2 cellular contexts compared by ENCODE assay signal in the genomic region with DNA sequence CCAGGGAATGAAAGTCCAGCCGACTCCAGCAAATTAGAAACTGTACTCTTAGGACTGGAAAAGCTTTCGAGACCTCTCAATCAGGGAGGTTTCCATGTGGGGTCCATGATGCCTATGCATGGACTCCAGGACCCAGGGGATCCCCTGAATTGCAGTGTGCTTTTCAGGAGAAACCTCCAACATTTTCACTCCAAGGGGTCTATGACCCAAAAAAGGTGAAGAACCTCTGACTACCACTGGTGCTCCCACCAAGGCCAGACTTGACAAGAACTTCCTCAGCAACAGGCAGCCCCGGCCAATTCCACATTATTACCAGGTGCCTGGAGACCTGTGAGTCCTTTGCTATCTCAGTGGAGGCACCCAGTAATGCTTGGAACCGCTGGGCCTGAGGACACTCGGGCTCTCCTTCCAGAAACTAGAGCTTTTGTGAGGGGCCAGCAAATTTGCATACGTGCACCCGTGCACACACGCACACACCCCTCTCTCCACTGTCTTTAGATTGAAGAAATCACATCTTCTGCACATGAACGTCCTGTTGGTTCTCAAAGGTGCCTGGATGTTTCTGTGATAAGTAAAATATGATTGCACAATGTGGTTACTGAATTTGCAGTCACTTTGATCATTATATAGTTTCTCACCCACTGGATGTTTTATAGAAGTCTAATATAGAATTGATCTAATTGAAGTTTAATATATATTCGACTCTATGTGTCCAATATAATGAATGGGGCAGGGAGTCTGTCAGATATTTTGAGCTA.
TF ChIP-seq lines count a peak whose summit lies in the region.

No MANE protein-coding gene starts in this region.

TF ChIP-seq in SK-N-SH, 30 proteins besides CTCF, POLR2A, EP300 and RAD21 (continued from another document):
- no peak for TF ChIP-seq NRF1 (IDR thresholded peaks at IDR 0.05; ENCODE audit: low read depth, low read length)
- no peak for TF ChIP-seq SMC3 (IDR thresholded peaks at IDR 0.05; ENCODE audit: low read depth, low read length)
- no peak for TF ChIP-seq FOXM1 (IDR thresholded peaks at IDR 0.05; ENCODE audit: low read depth)
- TF ChIP-seq, protein P1, sequence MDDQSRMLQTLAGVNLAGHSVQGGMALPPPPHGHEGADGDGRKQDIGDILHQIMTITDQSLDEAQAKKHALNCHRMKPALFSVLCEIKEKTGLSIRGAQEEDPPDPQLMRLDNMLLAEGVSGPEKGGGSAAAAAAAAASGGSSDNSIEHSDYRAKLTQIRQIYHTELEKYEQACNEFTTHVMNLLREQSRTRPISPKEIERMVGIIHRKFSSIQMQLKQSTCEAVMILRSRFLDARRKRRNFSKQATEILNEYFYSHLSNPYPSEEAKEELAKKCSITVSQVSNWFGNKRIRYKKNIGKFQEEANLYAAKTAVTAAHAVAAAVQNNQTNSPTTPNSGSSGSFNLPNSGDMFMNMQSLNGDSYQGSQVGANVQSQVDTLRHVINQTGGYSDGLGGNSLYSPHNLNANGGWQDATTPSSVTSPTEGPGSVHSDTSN (IDR thresholded peaks at IDR 0.05), result no peak
- TF ChIP-seq, protein P2, sequence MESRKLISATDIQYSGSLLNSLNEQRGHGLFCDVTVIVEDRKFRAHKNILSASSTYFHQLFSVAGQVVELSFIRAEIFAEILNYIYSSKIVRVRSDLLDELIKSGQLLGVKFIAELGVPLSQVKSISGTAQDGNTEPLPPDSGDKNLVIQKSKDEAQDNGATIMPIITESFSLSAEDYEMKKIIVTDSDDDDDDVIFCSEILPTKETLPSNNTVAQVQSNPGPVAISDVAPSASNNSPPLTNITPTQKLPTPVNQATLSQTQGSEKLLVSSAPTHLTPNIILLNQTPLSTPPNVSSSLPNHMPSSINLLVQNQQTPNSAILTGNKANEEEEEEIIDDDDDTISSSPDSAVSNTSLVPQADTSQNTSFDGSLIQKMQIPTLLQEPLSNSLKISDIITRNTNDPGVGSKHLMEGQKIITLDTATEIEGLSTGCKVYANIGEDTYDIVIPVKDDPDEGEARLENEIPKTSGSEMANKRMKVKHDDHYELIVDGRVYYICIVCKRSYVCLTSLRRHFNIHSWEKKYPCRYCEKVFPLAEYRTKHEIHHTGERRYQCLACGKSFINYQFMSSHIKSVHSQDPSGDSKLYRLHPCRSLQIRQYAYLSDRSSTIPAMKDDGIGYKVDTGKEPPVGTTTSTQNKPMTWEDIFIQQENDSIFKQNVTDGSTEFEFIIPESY (IDR thresholded peaks at IDR 0.05; ENCODE audit: borderline replicate concordance, low read depth), result no peak
- TF ChIP-seq RFX5 (IDR thresholded peaks at IDR 0.05; ENCODE audit: low read length), result no peak
- no peak for TF ChIP-seq FOSL2 (IDR thresholded peaks at IDR 0.05; ENCODE audit: borderline replicate concordance, low read depth)
- TF ChIP-seq, protein P3, sequence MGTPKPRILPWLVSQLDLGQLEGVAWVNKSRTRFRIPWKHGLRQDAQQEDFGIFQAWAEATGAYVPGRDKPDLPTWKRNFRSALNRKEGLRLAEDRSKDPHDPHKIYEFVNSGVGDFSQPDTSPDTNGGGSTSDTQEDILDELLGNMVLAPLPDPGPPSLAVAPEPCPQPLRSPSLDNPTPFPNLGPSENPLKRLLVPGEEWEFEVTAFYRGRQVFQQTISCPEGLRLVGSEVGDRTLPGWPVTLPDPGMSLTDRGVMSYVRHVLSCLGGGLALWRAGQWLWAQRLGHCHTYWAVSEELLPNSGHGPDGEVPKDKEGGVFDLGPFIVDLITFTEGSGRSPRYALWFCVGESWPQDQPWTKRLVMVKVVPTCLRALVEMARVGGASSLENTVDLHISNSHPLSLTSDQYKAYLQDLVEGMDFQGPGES (IDR thresholded peaks at IDR 0.05; ENCODE audit: low read depth, low read length), result no peak
- no peak for TF ChIP-seq NFIC (IDR thresholded peaks at IDR 0.05; ENCODE audit: borderline replicate concordance)
- TF ChIP-seq MXI1 (IDR thresholded peaks at IDR 0.05; ENCODE audit: low read depth, low read length), result no peak
- TF ChIP-seq GABPA (IDR thresholded peaks at IDR 0.05; ENCODE audit: low read depth), result no peak
- TF ChIP-seq, protein P4, sequence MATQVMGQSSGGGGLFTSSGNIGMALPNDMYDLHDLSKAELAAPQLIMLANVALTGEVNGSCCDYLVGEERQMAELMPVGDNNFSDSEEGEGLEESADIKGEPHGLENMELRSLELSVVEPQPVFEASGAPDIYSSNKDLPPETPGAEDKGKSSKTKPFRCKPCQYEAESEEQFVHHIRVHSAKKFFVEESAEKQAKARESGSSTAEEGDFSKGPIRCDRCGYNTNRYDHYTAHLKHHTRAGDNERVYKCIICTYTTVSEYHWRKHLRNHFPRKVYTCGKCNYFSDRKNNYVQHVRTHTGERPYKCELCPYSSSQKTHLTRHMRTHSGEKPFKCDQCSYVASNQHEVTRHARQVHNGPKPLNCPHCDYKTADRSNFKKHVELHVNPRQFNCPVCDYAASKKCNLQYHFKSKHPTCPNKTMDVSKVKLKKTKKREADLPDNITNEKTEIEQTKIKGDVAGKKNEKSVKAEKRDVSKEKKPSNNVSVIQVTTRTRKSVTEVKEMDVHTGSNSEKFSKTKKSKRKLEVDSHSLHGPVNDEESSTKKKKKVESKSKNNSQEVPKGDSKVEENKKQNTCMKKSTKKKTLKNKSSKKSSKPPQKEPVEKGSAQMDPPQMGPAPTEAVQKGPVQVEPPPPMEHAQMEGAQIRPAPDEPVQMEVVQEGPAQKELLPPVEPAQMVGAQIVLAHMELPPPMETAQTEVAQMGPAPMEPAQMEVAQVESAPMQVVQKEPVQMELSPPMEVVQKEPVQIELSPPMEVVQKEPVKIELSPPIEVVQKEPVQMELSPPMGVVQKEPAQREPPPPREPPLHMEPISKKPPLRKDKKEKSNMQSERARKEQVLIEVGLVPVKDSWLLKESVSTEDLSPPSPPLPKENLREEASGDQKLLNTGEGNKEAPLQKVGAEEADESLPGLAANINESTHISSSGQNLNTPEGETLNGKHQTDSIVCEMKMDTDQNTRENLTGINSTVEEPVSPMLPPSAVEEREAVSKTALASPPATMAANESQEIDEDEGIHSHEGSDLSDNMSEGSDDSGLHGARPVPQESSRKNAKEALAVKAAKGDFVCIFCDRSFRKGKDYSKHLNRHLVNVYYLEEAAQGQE (IDR thresholded peaks at IDR 0.05; ENCODE audit: low read depth, low read length), result no peak
- TF ChIP-seq, protein P5, sequence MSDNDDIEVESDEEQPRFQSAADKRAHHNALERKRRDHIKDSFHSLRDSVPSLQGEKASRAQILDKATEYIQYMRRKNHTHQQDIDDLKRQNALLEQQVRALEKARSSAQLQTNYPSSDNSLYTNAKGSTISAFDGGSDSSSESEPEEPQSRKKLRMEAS (IDR thresholded peaks at IDR 0.05; ENCODE audit: low read depth), result no peak
- TF ChIP-seq TAF1 (IDR thresholded peaks at IDR 0.05; ENCODE audit: borderline replicate concordance, low read depth, low read length), result no peak
TF ChIP-seq in SK-N-SH: peak in this region for 0.

TF ChIP-seq in SK-N-SH treated with all-trans-retinoic acid at 6 μM for 48 hours, 23 proteins besides CTCF, POLR2A, EP300 and RAD21 (continued from another document):
- TF ChIP-seq, protein P6, sequence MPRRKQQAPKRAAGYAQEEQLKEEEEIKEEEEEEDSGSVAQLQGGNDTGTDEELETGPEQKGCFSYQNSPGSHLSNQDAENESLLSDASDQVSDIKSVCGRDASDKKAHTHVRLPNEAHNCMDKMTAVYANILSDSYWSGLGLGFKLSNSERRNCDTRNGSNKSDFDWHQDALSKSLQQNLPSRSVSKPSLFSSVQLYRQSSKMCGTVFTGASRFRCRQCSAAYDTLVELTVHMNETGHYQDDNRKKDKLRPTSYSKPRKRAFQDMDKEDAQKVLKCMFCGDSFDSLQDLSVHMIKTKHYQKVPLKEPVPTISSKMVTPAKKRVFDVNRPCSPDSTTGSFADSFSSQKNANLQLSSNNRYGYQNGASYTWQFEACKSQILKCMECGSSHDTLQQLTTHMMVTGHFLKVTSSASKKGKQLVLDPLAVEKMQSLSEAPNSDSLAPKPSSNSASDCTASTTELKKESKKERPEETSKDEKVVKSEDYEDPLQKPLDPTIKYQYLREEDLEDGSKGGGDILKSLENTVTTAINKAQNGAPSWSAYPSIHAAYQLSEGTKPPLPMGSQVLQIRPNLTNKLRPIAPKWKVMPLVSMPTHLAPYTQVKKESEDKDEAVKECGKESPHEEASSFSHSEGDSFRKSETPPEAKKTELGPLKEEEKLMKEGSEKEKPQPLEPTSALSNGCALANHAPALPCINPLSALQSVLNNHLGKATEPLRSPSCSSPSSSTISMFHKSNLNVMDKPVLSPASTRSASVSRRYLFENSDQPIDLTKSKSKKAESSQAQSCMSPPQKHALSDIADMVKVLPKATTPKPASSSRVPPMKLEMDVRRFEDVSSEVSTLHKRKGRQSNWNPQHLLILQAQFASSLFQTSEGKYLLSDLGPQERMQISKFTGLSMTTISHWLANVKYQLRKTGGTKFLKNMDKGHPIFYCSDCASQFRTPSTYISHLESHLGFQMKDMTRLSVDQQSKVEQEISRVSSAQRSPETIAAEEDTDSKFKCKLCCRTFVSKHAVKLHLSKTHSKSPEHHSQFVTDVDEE (CRISPR knock-in tag; IDR thresholded peaks at IDR 0.05), result no peak
- no peak for TF ChIP-seq ZNF565 (CRISPR knock-in tag; conservative IDR thresholded peaks at IDR 0.05; ENCODE audit: low read depth)
- TF ChIP-seq TCF4 (CRISPR knock-in tag; IDR thresholded peaks at IDR 0.05; ENCODE audit: borderline replicate concordance), result no peak
- no peak for TF ChIP-seq ZC3H10 (CRISPR knock-in tag; IDR thresholded peaks at IDR 0.05)
- TF ChIP-seq, protein P7, sequence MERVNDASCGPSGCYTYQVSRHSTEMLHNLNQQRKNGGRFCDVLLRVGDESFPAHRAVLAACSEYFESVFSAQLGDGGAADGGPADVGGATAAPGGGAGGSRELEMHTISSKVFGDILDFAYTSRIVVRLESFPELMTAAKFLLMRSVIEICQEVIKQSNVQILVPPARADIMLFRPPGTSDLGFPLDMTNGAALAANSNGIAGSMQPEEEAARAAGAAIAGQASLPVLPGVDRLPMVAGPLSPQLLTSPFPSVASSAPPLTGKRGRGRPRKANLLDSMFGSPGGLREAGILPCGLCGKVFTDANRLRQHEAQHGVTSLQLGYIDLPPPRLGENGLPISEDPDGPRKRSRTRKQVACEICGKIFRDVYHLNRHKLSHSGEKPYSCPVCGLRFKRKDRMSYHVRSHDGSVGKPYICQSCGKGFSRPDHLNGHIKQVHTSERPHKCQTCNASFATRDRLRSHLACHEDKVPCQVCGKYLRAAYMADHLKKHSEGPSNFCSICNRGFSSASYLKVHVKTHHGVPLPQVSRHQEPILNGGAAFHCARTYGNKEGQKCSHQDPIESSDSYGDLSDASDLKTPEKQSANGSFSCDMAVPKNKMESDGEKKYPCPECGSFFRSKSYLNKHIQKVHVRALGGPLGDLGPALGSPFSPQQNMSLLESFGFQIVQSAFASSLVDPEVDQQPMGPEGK (CRISPR knock-in tag; IDR thresholded peaks at IDR 0.05; ENCODE audit: borderline replicate concordance), result no peak
- no peak for TF ChIP-seq ARNTL (CRISPR knock-in tag; IDR thresholded peaks at IDR 0.05; ENCODE audit: borderline replicate concordance, low read depth)
- no peak for TF ChIP-seq ZFP30 (CRISPR knock-in tag; IDR thresholded peaks at IDR 0.05)
- no peak for TF ChIP-seq PPARA (CRISPR knock-in tag; IDR thresholded peaks at IDR 0.05; ENCODE audit: borderline replicate concordance)
- no peak for TF ChIP-seq SNAI2 (CRISPR knock-in tag; IDR thresholded peaks at IDR 0.05)
- no peak for TF ChIP-seq ZNF8 (CRISPR knock-in tag; IDR thresholded peaks at IDR 0.05)
- TF ChIP-seq BACH2 (CRISPR knock-in tag; IDR thresholded peaks at IDR 0.05; ENCODE audit: borderline replicate concordance), result no peak
- TF ChIP-seq ZNF70 (CRISPR knock-in tag; IDR thresholded peaks at IDR 0.05), result no peak
- TF ChIP-seq TOX (CRISPR knock-in tag; IDR thresholded peaks at IDR 0.05; ENCODE audit: borderline replicate concordance), result no peak
- TF ChIP-seq ISL1 (CRISPR knock-in tag; IDR thresholded peaks at IDR 0.05), result no peak
- TF ChIP-seq OSR1 (CRISPR knock-in tag; IDR thresholded peaks at IDR 0.05), result no peak
- no peak for TF ChIP-seq RARB (CRISPR knock-in tag; IDR thresholded peaks at IDR 0.05)
- TF ChIP-seq, protein P8, sequence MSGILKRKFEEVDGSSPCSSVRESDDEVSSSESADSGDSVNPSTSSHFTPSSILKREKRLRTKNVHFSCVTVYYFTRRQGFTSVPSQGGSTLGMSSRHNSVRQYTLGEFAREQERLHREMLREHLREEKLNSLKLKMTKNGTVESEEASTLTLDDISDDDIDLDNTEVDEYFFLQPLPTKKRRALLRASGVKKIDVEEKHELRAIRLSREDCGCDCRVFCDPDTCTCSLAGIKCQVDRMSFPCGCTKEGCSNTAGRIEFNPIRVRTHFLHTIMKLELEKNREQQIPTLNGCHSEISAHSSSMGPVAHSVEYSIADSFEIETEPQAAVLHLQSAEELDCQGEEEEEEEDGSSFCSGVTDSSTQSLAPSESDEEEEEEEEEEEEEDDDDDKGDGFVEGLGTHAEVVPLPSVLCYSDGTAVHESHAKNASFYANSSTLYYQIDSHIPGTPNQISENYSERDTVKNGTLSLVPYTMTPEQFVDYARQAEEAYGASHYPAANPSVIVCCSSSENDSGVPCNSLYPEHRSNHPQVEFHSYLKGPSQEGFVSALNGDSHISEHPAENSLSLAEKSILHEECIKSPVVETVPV (CRISPR knock-in tag; IDR thresholded peaks at IDR 0.05), result no peak
TF ChIP-seq in SK-N-SH treated with all-trans-retinoic acid at 6 μM for 48 hours: peak in this region for 0.
